In genomic region chr7:75971961-75972763, GRCh38 we compare ENCODE assay signal across 11 cellular contexts. TPM values are rescaled to one million over a fixed set of nuclear protein-coding genes. Genes with fewer than 3 reads are reported as not detected.
DNase-seq lines count a peak whose midpoint lies in the region; ATAC-seq and TF ChIP-seq lines count a peak whose summit lies in the region.
"Had no signal": no experiment of that assay in that cellular context is flagged by ENCODE, and none has a peak within 500 bp of the region (broad histone marks: within the 10 kb centered on the region; RNA-seq: fewer than 3 reads in every experiment).

No MANE protein-coding gene starts in this region.

- no peaks in the 10 kb centered on the region for H3K9me3 Mint-ChIP-seq in activated T-cell treated with anti-CD3 and anti-CD28 coated beads, Interleukin-2, amount 50 U/mL, for 24 hours
- H3K9me3 Mint-ChIP-seq: dendritic cell treated with granulocyte-macrophage colony-stimulating factor and Interleukin-4, amounts not matched to agents 40 ng/mL and 50 ng/mL, for 4 days; natural killer cell treated with Interleukin-12 subunit alpha and Interleukin-12 subunit beta and Interleukin-15 and Interleukin-18, amount 100 ng/mL, for 72 hours; stimulated activated memory B cell treated with anti-CD40 and anti-IgM and Interleukin-4, amounts not matched to agents 10 μg/mL and 1 μg/mL and 100 μg/mL, for 72 hours had no signal

- peaks cover 0 to 62% of the 10 kb centered on the region in 2 donors for H3K36me3 ChIP-seq in left lung
- H3K36me3 ChIP-seq in upper lobe of right lung = peaks cover 31% of the 10 kb centered on the region

- no peaks in the 10 kb centered on the region for H3K27me3 ChIP-seq in left lung
- no peaks in the 10 kb centered on the region for H3K27me3 ChIP-seq in upper lobe of right lung

- H3K36me3 Mint-ChIP-seq in activated T-cell treated with anti-CD3 and anti-CD28 coated beads, Interleukin-2, amount 50 U/mL, for 24 hours (ENCODE audit: low read depth) = peaks cover 39% of the 10 kb centered on the region

- H3K4me3 Mint-ChIP-seq in activated T-cell treated with anti-CD3 and anti-CD28 coated beads, Interleukin-2, amount 50 U/mL, for 24 hours = no peak overlapping the region
- H3K4me3 Mint-ChIP-seq: dendritic cell treated with granulocyte-macrophage colony-stimulating factor and Interleukin-4, amounts not matched to agents 40 ng/mL and 50 ng/mL, for 4 days; natural killer cell treated with Interleukin-12 subunit alpha and Interleukin-12 subunit beta and Interleukin-15 and Interleukin-18, amount 100 ng/mL, for 72 hours; stimulated activated memory B cell treated with anti-CD40 and anti-IgM and Interleukin-4, amounts not matched to agents 10 μg/mL and 1 μg/mL and 100 μg/mL, for 72 hours had no signal

- ATAC-seq in left lung (peak; percentile 60), upper lobe of right lung (peak; percentile 78), GM18858 (IDR thresholded peaks at IDR 0.05; ENCODE audit: unreplicated experiment) (no peak), left colon (no peak)
- ATAC-seq: stimulated activated memory B cell treated with anti-CD40 and anti-IgM and Interleukin-4, amounts not matched to agents 10 μg/mL and 1 μg/mL and 100 μg/mL, for 72 hours had no signal

- intact Hi-C loops in left lung (cut with DNase I) = no loop called here
- intact Hi-C loops in upper lobe of right lung (cut with DNase I) = no loop called here
- intact Hi-C loops in left colon (cut with DNase I, micrococcal nuclease) = no loop called here

- H3K4me1 Mint-ChIP-seq in activated T-cell treated with anti-CD3 and anti-CD28 coated beads, Interleukin-2, amount 50 U/mL, for 24 hours (ENCODE audit: low read depth) = no peaks in the 10 kb centered on the region

- H3K9me3 ChIP-seq in left lung (no peaks in the 10 kb centered on the region), upper lobe of right lung (no peaks in the 10 kb centered on the region)

- H3K4me1 ChIP-seq in left lung (peaks cover 16 to 42% of the 10 kb centered on the region in 2 donors), upper lobe of right lung (peaks cover 27% of the 10 kb centered on the region)

- H3K27ac Mint-ChIP-seq in activated T-cell treated with anti-CD3 and anti-CD28 coated beads, Interleukin-2, amount 50 U/mL, for 24 hours = peak overlapping the region; percentile 27
- H3K27ac Mint-ChIP-seq: dendritic cell treated with granulocyte-macrophage colony-stimulating factor and Interleukin-4, amounts not matched to agents 40 ng/mL and 50 ng/mL, for 4 days; stimulated activated memory B cell treated with anti-CD40 and anti-IgM and Interleukin-4, amounts not matched to agents 10 μg/mL and 1 μg/mL and 100 μg/mL, for 72 hours had no signal

- TF ChIP-seq CTCF in astrocyte of the spinal cord (IDR thresholded peaks at IDR 0.05; ENCODE audit: low read depth, low read length) (peak; percentile 16), left lung (IDR thresholded peaks at IDR 0.05) (peak in 1 of 2 donors; percentile 38), upper lobe of right lung (IDR thresholded peaks at IDR 0.05) (peak; percentile 16)

- in situ Hi-C loops in astrocyte of the spinal cord (cut with HindIII; ENCODE audit: low sequenced_read_pairs) = no loop called here

- no peak overlapping the region for H3K4me3 ChIP-seq in astrocyte of the spinal cord (ENCODE audit: low read depth, low read length)
- H3K4me3 ChIP-seq in left lung = no peak overlapping the region
- H3K4me3 ChIP-seq in upper lobe of right lung = no peak overlapping the region

- H3K27ac ChIP-seq in left lung = peak overlapping the region in 1 of 2 donors; percentile 48
- peak overlapping the region; percentile 55 for H3K27ac ChIP-seq in upper lobe of right lung

- no peaks in the 10 kb centered on the region for H3K27me3 Mint-ChIP-seq in activated T-cell treated with anti-CD3 and anti-CD28 coated beads, Interleukin-2, amount 50 U/mL, for 24 hours
- H3K27me3 Mint-ChIP-seq: natural killer cell treated with Interleukin-12 subunit alpha and Interleukin-12 subunit beta and Interleukin-15 and Interleukin-18, amount 100 ng/mL, for 72 hours; stimulated activated memory B cell treated with anti-CD40 and anti-IgM and Interleukin-4, amounts not matched to agents 10 μg/mL and 1 μg/mL and 100 μg/mL, for 72 hours had no signal

- DNase-seq in activated T-cell treated with anti-CD3 and anti-CD28 coated beads, Interleukin-2, amount 50 U/mL, for 24 hours = no peak
- no peak for DNase-seq in activated T-cell treated with anti-CD3 and anti-CD28 coated beads, Interleukin-2, amount 50 U/mL, for 48 hours
- no peak for DNase-seq in astrocyte of the spinal cord (ENCODE audit: low read depth, low spot score)
- DNase-seq in left lung = no peak
- peak; percentile 78 for DNase-seq in upper lobe of right lung
- no peak for DNase-seq in left colon
- DNase-seq in activated CD4-positive, CD25-positive, alpha-beta regulatory T cell treated with anti-CD3 and anti-CD28 coated beads, Interleukin-2, amount 50 U/mL, for 72 hours = no peak

RNA-seq across cellular contexts. Expression of gene TMEM120A, which starts 22.2 kb away (rescaled TPM):
- total RNA-seq in left lung (10 to 100 TPM; 32.3 to 50.4 TPM), upper lobe of right lung (43.9 TPM), left colon (100 to 1,000 TPM; 102 to 104 TPM)

RNA-seq across cellular contexts. Expression of gene POR, which starts 57.2 kb away (rescaled TPM):
- total RNA-seq in left lung (100 to 1,000 TPM; 206 to 210 TPM), upper lobe of right lung (232 TPM), left colon (100 to 1,000 TPM; 131 to 150 TPM)

Comparison
In these comparisons a context has a peak if more than half of its experiments do, and no peak if none do; other contexts are left out.
1. ATAC-seq: peak in left lung (single experiment) and upper lobe of right lung (single experiment); none in GM18858 (single experiment) and left colon (single experiment).